ENCODE assay signal across 8 cellular contexts in the genomic region with DNA sequence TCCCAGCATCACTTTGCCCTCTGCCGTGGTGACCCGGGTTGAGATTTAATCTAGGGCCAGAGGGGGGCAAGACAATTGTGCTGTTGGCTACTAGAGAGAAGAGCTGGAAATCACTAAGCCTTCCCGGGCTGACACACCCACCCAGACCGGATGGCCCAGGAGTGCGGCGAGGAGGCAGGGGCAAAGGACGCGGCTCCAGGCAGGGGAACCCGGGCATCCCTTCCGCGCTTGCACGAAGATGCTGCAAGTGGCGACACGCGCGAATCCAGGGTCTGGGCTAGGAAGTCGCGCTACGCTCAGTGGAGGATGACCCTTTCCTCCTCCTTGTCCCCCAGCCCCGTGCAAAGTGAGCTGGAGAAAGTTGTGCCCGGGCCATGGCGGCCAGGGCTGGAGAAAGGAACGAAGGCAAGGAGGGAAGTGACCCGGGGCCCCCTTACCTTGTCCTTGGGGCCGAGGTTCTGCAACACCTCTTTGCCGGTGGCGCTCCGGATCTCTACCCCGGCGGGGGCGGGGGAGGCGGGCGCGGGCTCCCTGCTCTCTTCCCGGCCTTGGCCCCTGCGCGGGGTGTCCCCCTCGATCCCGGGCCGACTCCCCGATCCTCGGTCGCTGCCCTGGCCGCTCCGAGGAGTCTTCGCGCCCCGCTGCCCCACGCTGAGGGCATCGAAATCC. TPM values are rescaled to one million over a fixed set of nuclear protein-coding genes. Genes with fewer than 3 reads are reported as not detected.
A peak's percentile ranks its signal among the peaks of the same experiment; 100 is the strongest.
DNase-seq lines count a peak whose midpoint lies in the region; ATAC-seq and TF ChIP-seq lines count a peak whose summit lies in the region.

No MANE protein-coding gene starts in this region.

- intact Hi-C loops in mucosa of descending colon (cut with DNase I, micrococcal nuclease): loop anchor here in 1 of 2 donors (10.0 kb wide), 2 partner anchors 46 to 54 kb away; no protein-coding TSS in a partner anchor

- DNase-seq in AG08396 (ENCODE audit: low spot score) (peak; percentile 42), HT1080 (ENCODE audit: low read depth) (peak; percentile 43), mucosa of descending colon (peak; percentile 10 to 54 (median 30)), foreskin melanocyte (no peak)

- H3K9me3 ChIP-seq in duodenal mucosa (ENCODE audit: control insufficient read depth in 1 of 2, low read length in 2 of 2) (no peaks in the 10 kb centered on the region), mucosa of descending colon (no peaks in the 10 kb centered on the region)

- peak overlapping the region; percentile 16 for H3K27ac ChIP-seq in duodenal mucosa (ENCODE audit: low read depth, low read length)

- peaks cover 3 to 4% of the 10 kb centered on the region in 2 donors for H3K4me1 ChIP-seq in duodenal mucosa (ENCODE audit: control insufficient read depth in 1 of 2, insufficient read depth in 2 of 2, low read length in 2 of 2)
- peaks cover 6% of the 10 kb centered on the region for H3K4me1 ChIP-seq in mucosa of descending colon (ENCODE audit: low read depth)

- H3K9ac ChIP-seq in duodenal mucosa (ENCODE audit: low read depth in 1 of 2, low read length in 2 of 2): peak overlapping the region; percentile 45 to 53

- peak overlapping the region; percentile 68 to 70 for H3K4me3 ChIP-seq in duodenal mucosa (ENCODE audit: low read depth in 1 of 2, low read length in 2 of 2)
- peak overlapping the region; percentile 11 for H3K4me3 ChIP-seq in mucosa of descending colon

- no peaks in the 10 kb centered on the region for H3K36me3 ChIP-seq in duodenal mucosa (ENCODE audit: control insufficient read depth in 1 of 2, insufficient read depth in 2 of 2, low read length in 2 of 2)
- H3K36me3 ChIP-seq in mucosa of descending colon (ENCODE audit: low read depth): no peaks in the 10 kb centered on the region

- TF ChIP-seq CTCF in mucosa of descending colon (IDR thresholded peaks at IDR 0.05): no peak

- peaks cover 19 to 31% of the 10 kb centered on the region in 2 donors for H3K27me3 ChIP-seq in duodenal mucosa (ENCODE audit: control insufficient read depth in 1 of 2, insufficient read depth in 2 of 2, low read length in 2 of 2)

- ATAC-seq in mucosa of descending colon (peak; percentile 50), HG03196 (IDR thresholded peaks at IDR 0.05; ENCODE audit: unreplicated experiment) (no peak), GM19467 (IDR thresholded peaks at IDR 0.05; ENCODE audit: unreplicated experiment) (no peak), GM21367 (IDR thresholded peaks at IDR 0.05; ENCODE audit: unreplicated experiment) (no peak)

RNA-seq across cellular contexts. Expression of gene DPYSL3, which starts 0.7 kb away (rescaled TPM):
- 50.1 and 54.4 TPM in 2 replicates for total RNA-seq in HT1080 (2014; rRNA removed; shearing (Covaris generic))
- polyA plus RNA-seq in HT1080 (2015; cell fraction: cytosol; rRNA removed): 44.5 and 50.0 TPM in 2 replicates
- polyA plus RNA-seq in HT1080 (2015; cell fraction: nucleus; rRNA removed): 80.1 and 87.6 TPM in 2 replicates
- total RNA-seq in mucosa of descending colon: 100 to 1,000 TPM in 1 of 3 donors, 10 to 100 TPM in 2; 12.0 to 134 (median 31.1) TPM
